ENCODE assay signal across 8 cellular contexts in the genomic region with DNA sequence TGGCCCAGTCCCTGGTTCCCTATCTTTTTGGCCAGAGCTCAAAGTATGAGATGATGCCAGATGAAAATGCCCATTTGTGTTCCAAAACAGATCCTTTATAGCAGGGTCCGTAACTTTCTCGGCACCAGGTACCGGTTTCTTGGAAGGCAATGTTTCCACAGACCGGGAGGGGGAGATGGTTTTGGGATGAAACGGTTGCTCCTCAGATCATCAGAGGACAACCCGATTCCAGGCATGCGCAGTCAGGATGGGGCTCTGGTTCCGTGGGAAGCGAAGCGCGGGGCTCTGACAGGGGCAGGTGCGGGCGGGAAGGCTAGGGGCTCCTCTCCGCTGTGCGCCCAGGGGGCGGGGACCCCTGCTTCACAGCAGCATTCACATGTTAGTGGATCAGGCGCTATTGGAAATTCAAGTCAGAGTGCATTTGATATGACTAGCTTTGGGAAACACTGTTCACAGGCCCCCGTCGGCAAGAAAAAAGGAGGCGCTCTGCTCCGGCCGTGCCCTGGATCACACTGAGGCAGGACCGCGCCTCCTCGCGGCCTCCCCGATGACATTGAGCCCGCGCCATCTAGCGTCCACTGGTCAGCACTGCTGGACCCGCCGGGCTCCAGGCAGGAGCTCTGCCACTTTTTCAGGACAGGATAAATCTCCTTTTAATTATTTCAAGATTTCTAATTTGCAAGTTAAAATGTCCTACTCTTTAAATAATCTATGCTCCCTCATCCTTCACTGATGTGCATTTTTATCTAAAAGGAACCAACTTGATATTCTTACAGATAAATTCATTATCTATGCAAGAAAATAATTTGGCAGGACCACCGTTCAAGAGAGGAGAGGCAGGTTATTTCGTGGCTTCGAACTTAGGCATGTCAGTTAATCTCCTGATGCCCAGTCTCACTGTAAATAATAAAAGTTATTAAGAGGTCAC.
DNase-seq lines count a peak whose midpoint lies in the region; ATAC-seq, FAIRE-seq and TF ChIP-seq lines count a peak whose summit lies in the region.

No MANE protein-coding gene starts in this region.

- no peaks in the 10 kb centered on the region for H3K27me3 ChIP-seq in keratinocyte (ENCODE audit: control insufficient read depth, extremely low read depth, insufficient read depth, low read length)

- H3K4me2 ChIP-seq in keratinocyte (ENCODE audit: control insufficient read depth, extremely low read depth, insufficient read depth, low read depth, low read length) = peak overlapping the region; percentile 73

- no peaks in the 10 kb centered on the region for H3K36me3 ChIP-seq in keratinocyte (ENCODE audit: control insufficient read depth in 2 of 2, extremely low read depth in 1 of 2, insufficient read depth in 2 of 2, low read length in 2 of 2)

- no peak overlapping the region for H3K27ac ChIP-seq in keratinocyte (ENCODE audit: control insufficient read depth, insufficient read depth, low read length)

- H3K79me2 ChIP-seq in keratinocyte (ENCODE audit: control insufficient read depth, insufficient read depth, low read length) = no peaks in the 10 kb centered on the region

- TF ChIP-seq CTCF in AG09309 (IDR thresholded peaks at IDR 0.05; ENCODE audit: control insufficient read depth, insufficient read depth, low read depth, low read length, missing control alignments) = peak; percentile 99
- TF ChIP-seq CTCF in keratinocyte (optimal IDR thresholded peaks at IDR 0.05 in 1 of 3, IDR thresholded peaks at IDR 0.05 in 1 of 3, conservative IDR thresholded peaks at IDR 0.05 in 1 of 3; ENCODE audit: extremely low read depth in 1 of 3, insufficient read depth in 2 of 3, low read length in 3 of 3) = peak; percentile 90 to 99 (median 98)

- peak; percentile 9 for FAIRE-seq in keratinocyte (lab: Jason Lieb, UNC)

- DNase-seq in AG09309 (ENCODE audit: low read depth) (peak; percentile 28), NCI-H1105 (lab: John Stamatoyannopoulos, UW) (peak; percentile 70), cerebellum (ENCODE audit: low spot score) (peak; percentile 90), keratinocyte (ENCODE audit: low read depth, low spot score) (no peak)
- peak; percentile 43 for DNase-seq in activated CD4-positive, alpha-beta T cell treated with anti-CD3 and anti-CD28 coated beads for 1 hour
- DNase-seq in stimulated activated CD4-positive, alpha-beta T cell treated with anti-CD3 and anti-CD28 coated beads, Interleukin-12 subunit alpha, Interleukin-12 subunit beta, amount 100 ng/mL, for 48 hours (ENCODE audit: low read depth in 2 of 3, low spot score in 1 of 3) = peak; percentile 39 to 67 (median 62)

- dilution Hi-C loops in keratinocyte (cut with MboI; ENCODE audit: extremely low pct_ligation_motif_present, low sequenced_read_pairs) = no loop called here

- H3K9me3 ChIP-seq in keratinocyte (ENCODE audit: control insufficient read depth, low read depth, low read length) = no peaks in the 10 kb centered on the region

- ATAC-seq in GM19372 (IDR thresholded peaks at IDR 0.05; ENCODE audit: low read depth, unreplicated experiment) = peak; percentile 75
- ATAC-seq in HG03196 (IDR thresholded peaks at IDR 0.05; ENCODE audit: unreplicated experiment) = no peak

- H3K4me1 ChIP-seq in keratinocyte (ENCODE audit: control insufficient read depth, extremely low read depth, insufficient read depth, low read length) = peaks cover 16% of the 10 kb centered on the region

- H3K9me1 ChIP-seq in keratinocyte (ENCODE audit: control insufficient read depth, extremely low read depth, insufficient read depth, low read length) = no peaks in the 10 kb centered on the region

- H4K20me1 ChIP-seq in keratinocyte (ENCODE audit: control insufficient read depth, extremely low read depth, insufficient read depth, low read length) = no peaks in the 10 kb centered on the region

- peak overlapping the region; percentile 24 for H2AFZ ChIP-seq in keratinocyte (ENCODE audit: control insufficient read depth, low read length)

- peak overlapping the region; percentile 55 for H3K4me3 ChIP-seq in AG09309 (ENCODE audit: control insufficient read depth, low read depth, low read length)
- peak overlapping the region in 1 of 3 experiments; percentile 32 for H3K4me3 ChIP-seq in keratinocyte (ENCODE audit: control insufficient read depth in 2 of 3, extremely low read depth in 1 of 3, insufficient read depth in 2 of 3, low read depth in 1 of 3, low read length in 3 of 3)

- peak overlapping the region; percentile 12 for H3K9ac ChIP-seq in keratinocyte (ENCODE audit: control insufficient read depth, extremely low read depth, insufficient read depth, low read length)
